10 cellular contexts compared by ENCODE assay signal in genomic region chr15:78951841-78952238, GRCh38. TPM values are rescaled to one million over a fixed set of nuclear protein-coding genes. Genes with fewer than 3 reads are reported as not detected.
DNase-seq lines count a peak whose midpoint lies in the region; ATAC-seq and TF ChIP-seq lines count a peak whose summit lies in the region.
"Had no signal": no experiment of that assay in that cellular context is flagged by ENCODE, and none has a peak within 500 bp of the region (broad histone marks: within the 10 kb centered on the region; RNA-seq: fewer than 3 reads in every experiment).

No MANE protein-coding gene starts in this region.

- H3K27ac ChIP-seq in AG04450 (ENCODE audit: low read depth, low read length) (peak overlapping the region; percentile 21), adrenal gland (peak overlapping the region in 4 of 5 donors; percentile 15 to 74 (median 62))

- H3K27ac Mint-ChIP-seq in activated T-helper 2 cell treated with anti-CD3 and anti-CD28 coated beads, Interferon-gamma antibody, Interleukin-2, Interleukin-4, amounts not matched to agents 10 μg/mL and 5 μg/mL and 100 μg/mL, durations not matched to agents 14 hours and 24 hours and 36 hours = no peak overlapping the region
- H3K27ac Mint-ChIP-seq: stimulated activated naive CD8-positive, alpha-beta T cell treated with anti-CD3 and anti-CD28 coated beads, Interleukin-15, Interleukin-2, amounts not matched to agents 100 ng/mL and 50 ng/mL, for 24 hours had no signal

- H3K27me3 Mint-ChIP-seq in activated T-helper 2 cell treated with anti-CD3 and anti-CD28 coated beads, Interferon-gamma antibody, Interleukin-2, Interleukin-4, amounts not matched to agents 10 μg/mL and 5 μg/mL and 100 μg/mL, durations not matched to agents 14 hours and 24 hours and 36 hours (ENCODE audit: low read depth) = peaks cover 18% of the 10 kb centered on the region

- POLR2A ChIA-PET in AG04450 (lab: Yijun Ruan, JAX) = no interaction called here

- TF ChIP-seq POLR2A in adrenal gland (IDR thresholded peaks at IDR 0.05) = peak in 1 of 2 donors; percentile 29

- H3K4me1 Mint-ChIP-seq in activated T-helper 2 cell treated with anti-CD3 and anti-CD28 coated beads, Interferon-gamma antibody, Interleukin-2, Interleukin-4, amounts not matched to agents 10 μg/mL and 5 μg/mL and 100 μg/mL, durations not matched to agents 14 hours and 24 hours and 36 hours (ENCODE audit: low read depth) = peaks cover 7% of the 10 kb centered on the region

- ATAC-seq in left lobe of liver = peak; percentile 68

- CTCF ChIA-PET in AG04450 (lab: Charles Lee) = no interaction called here

- WGBS in adrenal gland, 4 donors = 40 to 44% (median 43%) methylated on average over 4 of the region's 4 CpGs

- H3K27me3 ChIP-seq in AG04450 (ENCODE audit: control insufficient read depth, insufficient read depth, low read length) = peaks cover 20% of the 10 kb centered on the region
- H3K27me3 ChIP-seq in adrenal gland = no peaks in the 10 kb centered on the region

- no peak for TF ChIP-seq CTCF in AG04450 (IDR thresholded peaks at IDR 0.05; ENCODE audit: low read depth, low read length)
- no peak for TF ChIP-seq CTCF in adrenal gland (IDR thresholded peaks at IDR 0.05)

- intact Hi-C loops in adrenal gland (cut with DNase I) = no loop called here
- intact Hi-C loops in activated T-helper 2 cell treated with anti-CD3 and anti-CD28 coated beads, Interferon-gamma antibody, Interleukin-2, Interleukin-4, amounts not matched to agents 10 μg/mL and 5 μg/mL and 100 μg/mL, durations not matched to agents 14 hours and 24 hours and 36 hours (cut with micrococcal nuclease) = no loop called here

- no peaks in the 10 kb centered on the region for H3K36me3 Mint-ChIP-seq in activated T-helper 2 cell treated with anti-CD3 and anti-CD28 coated beads, Interferon-gamma antibody, Interleukin-2, Interleukin-4, amounts not matched to agents 10 μg/mL and 5 μg/mL and 100 μg/mL, durations not matched to agents 14 hours and 24 hours and 36 hours (ENCODE audit: low read depth)

- no peak overlapping the region for H3K4me3 ChIP-seq in AG04450 (ENCODE audit: low read depth, low read length)
- no peak overlapping the region for H3K4me3 ChIP-seq in adrenal gland

- no peaks in the 10 kb centered on the region for H3K9me3 Mint-ChIP-seq in activated T-helper 2 cell treated with anti-CD3 and anti-CD28 coated beads, Interferon-gamma antibody, Interleukin-2, Interleukin-4, amounts not matched to agents 10 μg/mL and 5 μg/mL and 100 μg/mL, durations not matched to agents 14 hours and 24 hours and 36 hours
- H3K9me3 Mint-ChIP-seq: stimulated activated naive CD8-positive, alpha-beta T cell treated with anti-CD3 and anti-CD28 coated beads, Interleukin-15, Interleukin-2, amounts not matched to agents 100 ng/mL and 50 ng/mL, for 24 hours had no signal

- no peaks in the 10 kb centered on the region for H3K9me3 ChIP-seq in AG04450 (ENCODE audit: control insufficient read depth, insufficient read depth, low read length)
- H3K9me3 ChIP-seq in adrenal gland (replicated peaks in 1 of 3) = no peaks in the 10 kb centered on the region

- DNase-seq in AG04450 (ENCODE audit: low read depth, low spot score) = no peak
- DNase-seq in HPDE6-E6E7 (ENCODE audit: extremely low spot score) = peak; percentile 79
- peak; percentile 58 to 80 (median 77) for DNase-seq in adrenal gland
- no peak for DNase-seq in left lobe of liver (ENCODE audit: low spot score)
- DNase-seq in activated naive CD4-positive, alpha-beta T cell (lab: John Stamatoyannopoulos, UW) = no peak
- no peak for DNase-seq in epidermal melanocyte (ENCODE audit: insufficient read length, low spot score)
- no peak for DNase-seq in putamen (ENCODE audit: low spot score)
- DNase-seq in activated T-helper 2 cell treated with anti-CD3 and anti-CD28 coated beads, Interferon-gamma antibody, Interleukin-2, Interleukin-4, amounts not matched to agents 10 μg/mL and 5 μg/mL and 100 μg/mL, durations not matched to agents 14 hours and 24 hours and 36 hours (ENCODE audit: low spot score) = no peak
- DNase-seq: MM.1S had no signal

- H3K4me1 ChIP-seq in adrenal gland (replicated peaks in 1 of 2) = peaks cover 11 to 19% of the 10 kb centered on the region in 2 donors

- H3K4me3 Mint-ChIP-seq in activated T-helper 2 cell treated with anti-CD3 and anti-CD28 coated beads, Interferon-gamma antibody, Interleukin-2, Interleukin-4, amounts not matched to agents 10 μg/mL and 5 μg/mL and 100 μg/mL, durations not matched to agents 14 hours and 24 hours and 36 hours (ENCODE audit: low read depth) = no peak overlapping the region
- H3K4me3 Mint-ChIP-seq: stimulated activated naive CD8-positive, alpha-beta T cell treated with anti-CD3 and anti-CD28 coated beads, Interleukin-15, Interleukin-2, amounts not matched to agents 100 ng/mL and 50 ng/mL, for 24 hours had no signal

- H3K36me3 ChIP-seq in adrenal gland (replicated peaks in 1 of 2) = no peaks in the 10 kb centered on the region

RNA-seq across cellular contexts. Expression of gene CTSH, which starts 7.0 kb away (rescaled TPM):
- 4.8 and 5.6 TPM in 2 replicates for polyA plus RNA-seq in AG04450 (2011; rRNA removed)
- polyA minus RNA-seq in AG04450 (2011; rRNA and poly(A)+ RNA removed) = 2.0 and 2.9 TPM in 2 replicates
- total RNA-seq in adrenal gland = 100 to 1,000 TPM in 7 of 8 donors, 10 to 100 TPM in 1; 74.6 to 303 (median 155) TPM
- polyA plus RNA-seq in adrenal gland = 100 to 1,000 TPM in 1 of 3 donors, 10 to 100 TPM in 2; 71.2 to 156 (median 89.7) TPM
- total RNA-seq in left lobe of liver = 38.5 TPM
- total RNA-seq in activated T-helper 2 cell treated with anti-CD3 and anti-CD28 coated beads, Interferon-gamma antibody, Interleukin-2, Interleukin-4, amounts not matched to agents 10 μg/mL and 5 μg/mL and 100 μg/mL, durations not matched to agents 14 hours and 24 hours and 36 hours = 47.1 and 53.8 TPM in 2 replicates

Comparison
In these comparisons a context has a peak if more than half of its experiments do, and no peak if none do; other contexts are left out.
1. DNase-seq: peak in HPDE6-E6E7 (single experiment) and adrenal gland (7 of 7); none in AG04450 (single experiment), left lobe of liver (single experiment), activated naive CD4-positive, alpha-beta T cell (0 of 4), epidermal melanocyte (single experiment), putamen (single experiment) and activated T-helper 2 cell treated with anti-CD3 and anti-CD28 coated beads, Interferon-gamma antibody, Interleukin-2, Interleukin-4, amounts not matched to agents 10 μg/mL and 5 μg/mL and 100 μg/mL, durations not matched to agents 14 hours and 24 hours and 36 hours (single experiment).